Comparison of ENCODE assay signal across 8 cellular contexts in genomic region chr17:27473748-27474609, GRCh38. TPM values are rescaled to one million over a fixed set of nuclear protein-coding genes. Genes with fewer than 3 reads are reported as not detected.
A peak's percentile ranks its signal among the peaks of the same experiment; 100 is the strongest.
DNase-seq lines count a peak whose midpoint lies in the region; ATAC-seq, FAIRE-seq and TF ChIP-seq lines count a peak whose summit lies in the region.

No MANE protein-coding gene starts in this region.

- no peaks in the 10 kb centered on the region for H3K9me3 Mint-ChIP-seq in T-helper 1 cell treated with Interleukin-12 subunit alpha and Interleukin-12 subunit beta and Interleukin-4 antibody, amounts not matched to agents 30 μg/mL and 1 μg/mL, for 36 hours

- POLR2A ChIA-PET in GM12878 (lab: Charles Lee) = interaction anchor here (0.8 to 10.0 kb wide), 10 partner anchors 7 to 72 kb away, joined by 3 to 143 read pairs (median 6); partner anchors contain the start of gene KSR1

- intact Hi-C loops in GM12878 (cut with micrococcal nuclease; ENCODE audit: unreplicated experiment) = loop anchor here (1.0 to 2.0 kb wide), 4 partner anchors 11 to 45 kb away; no protein-coding TSS in a partner anchor

- peak overlapping the region; percentile 58 for H2AFZ ChIP-seq in GM12878 (ENCODE audit: control insufficient read depth, low read depth, low read length)

- H3K4me3 ChIP-seq in GM12878 (peak overlapping the region; percentile 42), brain microvascular endothelial cell (ENCODE audit: low read depth, low read length) (no peak overlapping the region)

- H3K4me1 Mint-ChIP-seq in T-helper 1 cell treated with Interleukin-12 subunit alpha and Interleukin-12 subunit beta and Interleukin-4 antibody, amounts not matched to agents 30 μg/mL and 1 μg/mL, for 36 hours (ENCODE audit: low read depth) = peaks cover 85% of the 10 kb centered on the region

- peaks cover 4% of the 10 kb centered on the region for H3K36me3 Mint-ChIP-seq in T-helper 1 cell treated with Interleukin-12 subunit alpha and Interleukin-12 subunit beta and Interleukin-4 antibody, amounts not matched to agents 30 μg/mL and 1 μg/mL, for 36 hours (ENCODE audit: low read depth)

- CTCF ChIA-PET in GM12878 (lab: Yijun Ruan, JAX) = interaction anchor here (0.8 to 7.3 kb wide), 14 partner anchors 9 to 237 kb away, joined by 3 to 69 read pairs (median 4); partner anchors contain the start of gene KSR1

- peaks cover 85% of the 10 kb centered on the region for H3K4me1 ChIP-seq in GM12878 (ENCODE audit: control insufficient read depth, insufficient read depth, low read length)

- SMC1A ChIA-PET in GM12878 (lab: Charles Lee; ENCODE audit: uncharacterized antibody, unreplicated experiment) = interaction anchor here (0.5 to 13.6 kb wide), 16 partner anchors 8 to 126 kb away, joined by 3 to 228 read pairs (median 5); partner anchors contain the start of gene KSR1

- H3K27ac ChIP-seq in GM12878 (ENCODE audit: control insufficient read depth, insufficient read depth) = peak overlapping the region; percentile 98
- H3K27ac ChIP-seq in brain microvascular endothelial cell = no peak overlapping the region

- H3K4me3 Mint-ChIP-seq in T-helper 1 cell treated with Interleukin-12 subunit alpha and Interleukin-12 subunit beta and Interleukin-4 antibody, amounts not matched to agents 30 μg/mL and 1 μg/mL, for 36 hours = peak overlapping the region; percentile 76

- peak; percentile 68 to 81; a peak in 2 of 4 replicates for TF ChIP-seq EP300 in GM12878 (IDR thresholded peaks at IDR 0.05; ENCODE audit: borderline replicate concordance in 1 of 2, control insufficient read depth in 1 of 2, low read depth in 2 of 2, low read length in 2 of 2)

- peak overlapping the region; percentile 86 for H3K4me2 ChIP-seq in GM12878 (ENCODE audit: control insufficient read depth, insufficient read depth)

- RAD21 ChIA-PET in GM12878 (lab: Charles Lee; ENCODE audit: unreplicated experiment) = interaction anchor here (0.7 to 12.5 kb wide), 16 partner anchors 9 to 334 kb away, joined by 3 to 229 read pairs (median 10); partner anchors contain the start of gene KSR1

- DNase-seq in GM12878 (ENCODE audit: low read depth, low spot score) (peak; percentile 97), pons (ENCODE audit: low spot score) (peak; percentile 59), H54 (ENCODE audit: insufficient read length, low spot score) (no peak), NCI-H1092 treated with DMSO at 0.1 percent for 48 hours (lab: John Stamatoyannopoulos, UW) (no peak), brain microvascular endothelial cell (no peak)

- peak overlapping the region; percentile 94 for H3K27ac Mint-ChIP-seq in T-helper 1 cell treated with Interleukin-12 subunit alpha and Interleukin-12 subunit beta and Interleukin-4 antibody, amounts not matched to agents 30 μg/mL and 1 μg/mL, for 36 hours

- H3K9ac ChIP-seq in GM12878 (ENCODE audit: control insufficient read depth, insufficient read depth, low read length) = peak overlapping the region; percentile 75

- peaks cover 89% of the 10 kb centered on the region for H3K79me2 ChIP-seq in GM12878 (ENCODE audit: control insufficient read depth, insufficient read depth, low read length)

- H3K9me3 ChIP-seq in GM12878 (replicated peaks; ENCODE audit: control insufficient read depth, insufficient read depth, low read length) = no peaks in the 10 kb centered on the region

- peaks cover 0 to 4% of the 10 kb centered on the region in 2 experiments; a peak in 1 of 4 replicates for H3K36me3 ChIP-seq in GM12878 (ENCODE audit: control insufficient read depth in 2 of 2, insufficient read depth in 2 of 2, low read length in 1 of 2)
- H3K36me3 ChIP-seq in brain microvascular endothelial cell (replicated peaks) = no peaks in the 10 kb centered on the region

- H3K27me3 Mint-ChIP-seq in T-helper 1 cell treated with Interleukin-12 subunit alpha and Interleukin-12 subunit beta and Interleukin-4 antibody, amounts not matched to agents 30 μg/mL and 1 μg/mL, for 36 hours (ENCODE audit: low read depth) = no peaks in the 10 kb centered on the region

- ATAC-seq in GM18520 (IDR thresholded peaks at IDR 0.05; ENCODE audit: unreplicated experiment) (peak; percentile 25), HG03045 (IDR thresholded peaks at IDR 0.05; ENCODE audit: unreplicated experiment) (peak; percentile 34), GM12878 (peak; percentile 35)

- no peaks in the 10 kb centered on the region for H4K20me1 ChIP-seq in GM12878 (ENCODE audit: control insufficient read depth, insufficient read depth)

- BruUV-seq in GM12878 (replicated peaks; lab: Mats Ljungman, UMichigan) = TSS peak; percentile 17

- TF ChIP-seq RAD21 in GM12878 (IDR thresholded peaks at IDR 0.05; ENCODE audit: insufficient read depth, low read depth, low read length) = peak; percentile 17; the same call in 1 of the 2 replicates

- FAIRE-seq in GM12878 (lab: Jason Lieb, UNC) (peak; percentile 62), H54 (lab: Jason Lieb, UNC) (no peak)

- TF ChIP-seq POLR2A in GM12878 (IDR thresholded peaks at IDR 0.05; ENCODE audit: low read depth, low read length) = no peak
- no peak for TF ChIP-seq POLR2A in H54 (IDR thresholded peaks at IDR 0.05; ENCODE audit: low read depth, low read length)

- TF ChIP-seq CTCF in GM12878 (IDR thresholded peaks at IDR 0.05 in 2 of 3, conservative IDR thresholded peaks at IDR 0.05 in 1 of 3; ENCODE audit: control insufficient read depth in 2 of 3, extremely low read depth in 1 of 3, insufficient read depth in 1 of 3, low read depth in 3 of 3, low read length in 3 of 3) (no peak), brain microvascular endothelial cell (IDR thresholded peaks at IDR 0.05; ENCODE audit: low read depth, low read length, missing control alignments) (no peak)

- H3K27me3 ChIP-seq in GM12878 (replicated peaks in 1 of 2; ENCODE audit: control insufficient read depth in 2 of 2, insufficient read depth in 2 of 2, low read length in 1 of 2) = no peaks in the 10 kb centered on the region
- H3K27me3 ChIP-seq in brain microvascular endothelial cell (replicated peaks) = no peaks in the 10 kb centered on the region

- WGBS in GM12878 (ENCODE audit: insufficient coverage, insufficient replicate concordance, low lambda C conversion rate, missing lambda C conversion rate) = 0% methylated on average over 8 of the region's 8 CpGs

- in situ Hi-C loops in GM12878 (cut with MboI) (loop anchor here (5.0 to 25.0 kb wide), 2 partner anchors 68 to 1263 kb away; partner anchors contain the start of genes NEK8, TLCD1 and TRAF4), brain microvascular endothelial cell (cut with HindIII; ENCODE audit: low pct_ligation_motif_present, low sequenced_read_pairs) (no loop called here)

TF ChIP-seq in GM12878, 131 proteins besides CTCF, POLR2A, EP300 and RAD21 (continues in another document):
- TF ChIP-seq RFX5 (IDR thresholded peaks at IDR 0.05; ENCODE audit: low read depth, low read length) = no peak
- no peak for TF ChIP-seq RCOR1 (conservative IDR thresholded peaks at IDR 0.05; ENCODE audit: low read depth, low read length)
- no peak for TF ChIP-seq SRF (IDR thresholded peaks at IDR 0.05; ENCODE audit: low read depth in 2 of 2, low read length in 2 of 2)
- TF ChIP-seq LARP7 (IDR thresholded peaks at IDR 0.05) = no peak
- TF ChIP-seq, protein P1, sequence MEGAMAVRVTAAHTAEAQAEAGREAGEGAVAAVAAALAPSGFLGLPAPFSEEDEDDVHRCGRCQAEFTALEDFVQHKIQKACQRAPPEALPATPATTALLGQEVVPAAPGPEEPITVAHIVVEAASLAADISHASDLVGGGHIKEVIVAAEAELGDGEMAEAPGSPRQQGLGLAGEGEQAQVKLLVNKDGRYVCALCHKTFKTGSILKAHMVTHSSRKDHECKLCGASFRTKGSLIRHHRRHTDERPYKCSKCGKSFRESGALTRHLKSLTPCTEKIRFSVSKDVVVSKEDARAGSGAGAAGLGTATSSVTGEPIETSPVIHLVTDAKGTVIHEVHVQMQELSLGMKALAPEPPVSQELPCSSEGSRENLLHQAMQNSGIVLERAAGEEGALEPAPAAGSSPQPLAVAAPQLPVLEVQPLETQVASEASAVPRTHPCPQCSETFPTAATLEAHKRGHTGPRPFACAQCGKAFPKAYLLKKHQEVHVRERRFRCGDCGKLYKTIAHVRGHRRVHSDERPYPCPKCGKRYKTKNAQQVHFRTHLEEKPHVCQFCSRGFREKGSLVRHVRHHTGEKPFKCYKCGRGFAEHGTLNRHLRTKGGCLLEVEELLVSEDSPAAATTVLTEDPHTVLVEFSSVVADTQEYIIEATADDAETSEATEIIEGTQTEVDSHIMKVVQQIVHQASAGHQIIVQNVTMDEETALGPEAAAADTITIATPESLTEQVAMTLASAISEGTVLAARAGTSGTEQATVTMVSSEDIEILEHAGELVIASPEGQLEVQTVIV (IDR thresholded peaks at IDR 0.05; ENCODE audit: borderline replicate concordance, partially characterized antibody) = no peak
- TF ChIP-seq CREB1 (IDR thresholded peaks at IDR 0.05; ENCODE audit: low read depth) = peak; percentile 47; the same call in 1 of the 2 replicates
- TF ChIP-seq GATAD2B (conservative IDR thresholded peaks at IDR 0.05; ENCODE audit: low read depth) = no peak
- peak; percentile 73; the same call in 1 of the 2 replicates for TF ChIP-seq ZBED1 (IDR thresholded peaks at IDR 0.05; ENCODE audit: borderline replicate concordance)
- TF ChIP-seq YBX1 (IDR thresholded peaks at IDR 0.05) = no peak

RNA-seq across cellular contexts. Expression of gene KSR1, which starts 17.7 kb away (rescaled TPM):
- total RNA-seq in GM12878 (2013; cell fraction: nucleolus; rRNA removed) = 502 and 598 TPM in 2 replicates
- total RNA-seq in GM12878 (2014; rRNA removed) (21.4 and 26.1 TPM in 2 replicates), GM12878 (2014; rRNA removed; fragmentation: Illumina TruSeq; extraction: Trizol) (19.7 and 20.1 TPM in 2 replicates), GM12878 (2021) (60.7 and 64.9 TPM in 2 replicates)
- 9.6 TPM for polyA plus RNA-seq in GM12878 (2011; ENCODE audit: low read depth)
- polyA plus RNA-seq in GM12878 (2011; rRNA removed) (48.2 and 66.6 TPM in 2 replicates), GM12878 (2014; fragmentation: Illumina TruSeq; extraction: Trizol) (29.2 and 44.1 TPM in 2 replicates), GM12878 (2014; fragmentation: Nextera tagmentation; extraction: Ambion mirVana) (1 to 10 TPM in 1 of 2 experiments, under 1 TPM in 1; 0.97 to 1.7 TPM), GM12878 (2014; rRNA removed) (44.7 and 47.2 TPM in 2 replicates), GM12878 (2016; fragmentation: Nextera tagmentation; extraction: Ambion mirVana) (10 to 100 TPM; 17.5 to 18.3 TPM)
- polyA plus RNA-seq in GM12878 (2011; cell fraction: cytosol; rRNA removed) = 61.2 and 63.3 TPM in 2 replicates
- 337 and 354 TPM in 2 replicates for polyA plus RNA-seq in GM12878 (2011; cell fraction: nucleus; rRNA removed)
- polyA plus RNA-seq in GM12878 (2012) = 14.1 and 24.0 TPM in 2 replicates
- 99.3 and 144 TPM in 2 replicates for polyA minus RNA-seq in GM12878 (2011; rRNA and poly(A)+ RNA removed)
- 35.6 and 42.5 TPM in 2 replicates for polyA minus RNA-seq in GM12878 (2011; cell fraction: cytosol; rRNA and poly(A)+ RNA removed)
- polyA minus RNA-seq in GM12878 (2011; cell fraction: nucleus; rRNA and poly(A)+ RNA removed) = 107 and 177 TPM in 2 replicates

Comparison
In these comparisons a context has a peak if more than half of its experiments do, and no peak if none do; other contexts are left out.
1. DNase-seq: peak in GM12878 (single experiment) and pons (single experiment); none in H54 (single experiment), NCI-H1092 treated with DMSO at 0.1 percent for 48 hours (single experiment) and brain microvascular endothelial cell (single experiment).
2. Peak in every context shown above with its lines, with median percentiles within 50 percentile points of each other: ATAC-seq.